ENCODE assay signal across 1 cellular context in the genomic region with DNA sequence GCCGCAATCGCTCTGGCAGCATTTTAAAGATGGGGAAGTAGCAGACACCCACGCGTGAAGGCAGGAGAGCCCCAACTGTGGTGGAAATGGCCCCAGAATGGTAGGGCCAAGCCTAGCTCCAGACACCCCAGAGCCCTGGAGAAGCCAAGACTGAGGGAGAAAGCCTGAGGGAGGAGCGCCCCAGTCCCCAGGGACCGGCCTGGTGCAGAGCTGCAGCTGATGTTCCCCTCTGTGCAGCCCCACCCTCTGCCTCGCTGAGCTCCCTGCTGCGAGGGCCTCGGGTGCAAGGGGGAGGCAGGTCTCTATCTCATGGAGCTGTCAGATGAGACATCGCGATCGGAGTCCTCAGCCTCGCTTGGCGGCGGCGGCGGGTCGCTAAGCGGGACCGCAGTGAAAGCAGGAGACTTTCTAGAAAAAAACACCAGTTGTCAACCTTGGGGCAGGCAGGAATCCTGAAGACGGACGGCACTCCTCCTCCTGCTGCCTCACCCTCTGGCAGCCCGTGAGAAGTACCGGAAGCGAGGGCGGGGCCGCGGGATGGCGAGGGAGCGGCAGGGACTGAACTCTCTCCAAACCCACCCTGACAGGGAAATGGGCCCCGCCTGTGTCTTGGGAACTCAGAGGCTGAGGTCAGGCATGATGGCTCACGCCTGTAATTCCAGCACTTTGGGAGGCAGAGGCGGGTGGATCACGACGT.
TF ChIP-seq lines count a peak whose summit lies in the region.

No MANE protein-coding gene starts in this region.

TF ChIP-seq in HEK293, 187 proteins besides CTCF, POLR2A, EP300 and RAD21 (continued from another document):
- TF ChIP-seq, protein P1, sequence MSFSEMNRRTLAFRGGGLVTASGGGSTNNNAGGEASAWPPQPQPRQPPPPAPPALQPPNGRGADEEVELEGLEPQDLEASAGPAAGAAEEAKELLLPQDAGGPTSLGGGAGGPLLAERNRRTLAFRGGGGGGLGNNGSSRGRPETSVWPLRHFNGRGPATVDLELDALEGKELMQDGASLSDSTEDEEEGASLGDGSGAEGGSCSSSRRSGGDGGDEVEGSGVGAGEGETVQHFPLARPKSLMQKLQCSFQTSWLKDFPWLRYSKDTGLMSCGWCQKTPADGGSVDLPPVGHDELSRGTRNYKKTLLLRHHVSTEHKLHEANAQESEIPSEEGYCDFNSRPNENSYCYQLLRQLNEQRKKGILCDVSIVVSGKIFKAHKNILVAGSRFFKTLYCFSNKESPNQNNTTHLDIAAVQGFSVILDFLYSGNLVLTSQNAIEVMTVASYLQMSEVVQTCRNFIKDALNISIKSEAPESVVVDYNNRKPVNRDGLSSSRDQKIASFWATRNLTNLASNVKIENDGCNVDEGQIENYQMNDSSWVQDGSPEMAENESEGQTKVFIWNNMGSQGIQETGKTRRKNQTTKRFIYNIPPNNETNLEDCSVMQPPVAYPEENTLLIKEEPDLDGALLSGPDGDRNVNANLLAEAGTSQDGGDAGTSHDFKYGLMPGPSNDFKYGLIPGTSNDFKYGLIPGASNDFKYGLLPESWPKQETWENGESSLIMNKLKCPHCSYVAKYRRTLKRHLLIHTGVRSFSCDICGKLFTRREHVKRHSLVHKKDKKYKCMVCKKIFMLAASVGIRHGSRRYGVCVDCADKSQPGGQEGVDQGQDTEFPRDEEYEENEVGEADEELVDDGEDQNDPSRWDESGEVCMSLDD (tag by site-specific recombination; IDR thresholded peaks at IDR 0.05) = no peak
- TF ChIP-seq ZFP69B (tag by site-specific recombination; IDR thresholded peaks at IDR 0.05) (peak; percentile 95), PRDM1 (tag by site-specific recombination; IDR thresholded peaks at IDR 0.05) (0 out of 2 replicates have a peak, but pooled peaks have one; percentile 26), ZFP41 (tag by site-specific recombination; IDR thresholded peaks at IDR 0.05; ENCODE audit: borderline replicate concordance) (no peak), ZNF423 (tag by site-specific recombination; IDR thresholded peaks at IDR 0.05) (peak; percentile 40; the same call in 1 of the 2 replicates), ZNF433 (tag by site-specific recombination; IDR thresholded peaks at IDR 0.05; ENCODE audit: low read depth) (no peak), ZNF549 (tag by site-specific recombination; IDR thresholded peaks at IDR 0.05) (no peak), RBAK (tag by site-specific recombination; IDR thresholded peaks at IDR 0.05) (no peak), ZNF621 (tag by site-specific recombination; IDR thresholded peaks at IDR 0.05) (no peak), ZNF221 (tag by site-specific recombination; IDR thresholded peaks at IDR 0.05; ENCODE audit: borderline replicate concordance) (no peak), ZNF768 (tag by site-specific recombination; IDR thresholded peaks at IDR 0.05) (no peak), ZFHX2 (tag by site-specific recombination; conservative IDR thresholded peaks at IDR 0.05) (peak; percentile 52; the same call in 1 of the 2 replicates), ZBTB17 (tag by site-specific recombination; IDR thresholded peaks at IDR 0.05) (no peak), ZNF366 (tag by site-specific recombination; conservative IDR thresholded peaks at IDR 0.05) (no peak), REPIN1 (tag by site-specific recombination; IDR thresholded peaks at IDR 0.05; ENCODE audit: low read depth) (no peak), ZNF654 (tag by site-specific recombination; IDR thresholded peaks at IDR 0.05; ENCODE audit: low read depth) (no peak), KLF8 (tag by site-specific recombination; IDR thresholded peaks at IDR 0.05) (no peak), ZNF529 (tag by site-specific recombination; IDR thresholded peaks at IDR 0.05; ENCODE audit: insufficient replicate concordance) (no peak), ZNF10 (tag by site-specific recombination; IDR thresholded peaks at IDR 0.05) (no peak), ZNF600 (tag by site-specific recombination; IDR thresholded peaks at IDR 0.05) (peak; percentile 6; the same call in 1 of the 2 replicates), FEZF1 (tag by site-specific recombination; IDR thresholded peaks at IDR 0.05) (no peak), ZNF548 (tag by site-specific recombination; IDR thresholded peaks at IDR 0.05) (no peak)
- TF ChIP-seq, protein P2, sequence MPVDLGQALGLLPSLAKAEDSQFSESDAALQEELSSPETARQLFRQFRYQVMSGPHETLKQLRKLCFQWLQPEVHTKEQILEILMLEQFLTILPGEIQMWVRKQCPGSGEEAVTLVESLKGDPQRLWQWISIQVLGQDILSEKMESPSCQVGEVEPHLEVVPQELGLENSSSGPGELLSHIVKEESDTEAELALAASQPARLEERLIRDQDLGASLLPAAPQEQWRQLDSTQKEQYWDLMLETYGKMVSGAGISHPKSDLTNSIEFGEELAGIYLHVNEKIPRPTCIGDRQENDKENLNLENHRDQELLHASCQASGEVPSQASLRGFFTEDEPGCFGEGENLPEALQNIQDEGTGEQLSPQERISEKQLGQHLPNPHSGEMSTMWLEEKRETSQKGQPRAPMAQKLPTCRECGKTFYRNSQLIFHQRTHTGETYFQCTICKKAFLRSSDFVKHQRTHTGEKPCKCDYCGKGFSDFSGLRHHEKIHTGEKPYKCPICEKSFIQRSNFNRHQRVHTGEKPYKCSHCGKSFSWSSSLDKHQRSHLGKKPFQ (tag by site-specific recombination; IDR thresholded peaks at IDR 0.05) = no peak
- TF ChIP-seq, protein P3, sequence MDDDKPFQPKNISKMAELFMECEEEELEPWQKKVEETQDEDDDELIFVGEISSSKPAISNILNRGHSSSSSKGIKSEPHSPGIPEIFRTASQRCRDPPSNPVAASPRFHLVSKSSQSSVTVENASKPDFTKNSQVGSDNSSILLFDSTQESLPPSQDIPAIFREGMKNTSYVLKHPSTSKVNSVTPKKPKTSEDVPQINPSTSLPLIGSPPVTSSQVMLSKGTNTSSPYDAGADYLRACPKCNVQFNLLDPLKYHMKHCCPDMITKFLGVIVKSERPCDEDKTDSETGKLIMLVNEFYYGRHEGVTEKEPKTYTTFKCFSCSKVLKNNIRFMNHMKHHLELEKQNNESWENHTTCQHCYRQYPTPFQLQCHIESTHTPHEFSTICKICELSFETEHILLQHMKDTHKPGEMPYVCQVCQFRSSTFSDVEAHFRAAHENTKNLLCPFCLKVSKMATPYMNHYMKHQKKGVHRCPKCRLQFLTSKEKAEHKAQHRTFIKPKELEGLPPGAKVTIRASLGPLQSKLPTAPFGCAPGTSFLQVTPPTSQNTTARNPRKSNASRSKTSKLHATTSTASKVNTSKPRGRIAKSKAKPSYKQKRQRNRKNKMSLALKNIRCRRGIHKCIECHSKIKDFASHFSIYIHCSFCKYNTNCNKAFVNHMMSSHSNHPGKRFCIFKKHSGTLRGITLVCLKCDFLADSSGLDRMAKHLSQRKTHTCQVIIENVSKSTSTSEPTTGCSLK (tag by site-specific recombination; IDR thresholded peaks at IDR 0.05) = no peak
- TF ChIP-seq, protein P4, sequence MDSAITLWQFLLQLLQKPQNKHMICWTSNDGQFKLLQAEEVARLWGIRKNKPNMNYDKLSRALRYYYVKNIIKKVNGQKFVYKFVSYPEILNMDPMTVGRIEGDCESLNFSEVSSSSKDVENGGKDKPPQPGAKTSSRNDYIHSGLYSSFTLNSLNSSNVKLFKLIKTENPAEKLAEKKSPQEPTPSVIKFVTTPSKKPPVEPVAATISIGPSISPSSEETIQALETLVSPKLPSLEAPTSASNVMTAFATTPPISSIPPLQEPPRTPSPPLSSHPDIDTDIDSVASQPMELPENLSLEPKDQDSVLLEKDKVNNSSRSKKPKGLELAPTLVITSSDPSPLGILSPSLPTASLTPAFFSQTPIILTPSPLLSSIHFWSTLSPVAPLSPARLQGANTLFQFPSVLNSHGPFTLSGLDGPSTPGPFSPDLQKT (IDR thresholded peaks at IDR 0.05; ENCODE audit: borderline replicate concordance, low read depth, low read length) = no peak
- TF ChIP-seq, protein P5, sequence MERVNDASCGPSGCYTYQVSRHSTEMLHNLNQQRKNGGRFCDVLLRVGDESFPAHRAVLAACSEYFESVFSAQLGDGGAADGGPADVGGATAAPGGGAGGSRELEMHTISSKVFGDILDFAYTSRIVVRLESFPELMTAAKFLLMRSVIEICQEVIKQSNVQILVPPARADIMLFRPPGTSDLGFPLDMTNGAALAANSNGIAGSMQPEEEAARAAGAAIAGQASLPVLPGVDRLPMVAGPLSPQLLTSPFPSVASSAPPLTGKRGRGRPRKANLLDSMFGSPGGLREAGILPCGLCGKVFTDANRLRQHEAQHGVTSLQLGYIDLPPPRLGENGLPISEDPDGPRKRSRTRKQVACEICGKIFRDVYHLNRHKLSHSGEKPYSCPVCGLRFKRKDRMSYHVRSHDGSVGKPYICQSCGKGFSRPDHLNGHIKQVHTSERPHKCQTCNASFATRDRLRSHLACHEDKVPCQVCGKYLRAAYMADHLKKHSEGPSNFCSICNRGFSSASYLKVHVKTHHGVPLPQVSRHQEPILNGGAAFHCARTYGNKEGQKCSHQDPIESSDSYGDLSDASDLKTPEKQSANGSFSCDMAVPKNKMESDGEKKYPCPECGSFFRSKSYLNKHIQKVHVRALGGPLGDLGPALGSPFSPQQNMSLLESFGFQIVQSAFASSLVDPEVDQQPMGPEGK (tag by site-specific recombination; IDR thresholded peaks at IDR 0.05) = peak; percentile 72
- TF ChIP-seq, protein P6, sequence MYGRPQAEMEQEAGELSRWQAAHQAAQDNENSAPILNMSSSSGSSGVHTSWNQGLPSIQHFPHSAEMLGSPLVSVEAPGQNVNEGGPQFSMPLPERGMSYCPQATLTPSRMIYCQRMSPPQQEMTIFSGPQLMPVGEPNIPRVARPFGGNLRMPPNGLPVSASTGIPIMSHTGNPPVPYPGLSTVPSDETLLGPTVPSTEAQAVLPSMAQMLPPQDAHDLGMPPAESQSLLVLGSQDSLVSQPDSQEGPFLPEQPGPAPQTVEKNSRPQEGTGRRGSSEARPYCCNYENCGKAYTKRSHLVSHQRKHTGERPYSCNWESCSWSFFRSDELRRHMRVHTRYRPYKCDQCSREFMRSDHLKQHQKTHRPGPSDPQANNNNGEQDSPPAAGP (tag by site-specific recombination; IDR thresholded peaks at IDR 0.05) = peak; percentile 85
TF ChIP-seq in HEK293: peak in this region for 20.
